In the genomic region with DNA sequence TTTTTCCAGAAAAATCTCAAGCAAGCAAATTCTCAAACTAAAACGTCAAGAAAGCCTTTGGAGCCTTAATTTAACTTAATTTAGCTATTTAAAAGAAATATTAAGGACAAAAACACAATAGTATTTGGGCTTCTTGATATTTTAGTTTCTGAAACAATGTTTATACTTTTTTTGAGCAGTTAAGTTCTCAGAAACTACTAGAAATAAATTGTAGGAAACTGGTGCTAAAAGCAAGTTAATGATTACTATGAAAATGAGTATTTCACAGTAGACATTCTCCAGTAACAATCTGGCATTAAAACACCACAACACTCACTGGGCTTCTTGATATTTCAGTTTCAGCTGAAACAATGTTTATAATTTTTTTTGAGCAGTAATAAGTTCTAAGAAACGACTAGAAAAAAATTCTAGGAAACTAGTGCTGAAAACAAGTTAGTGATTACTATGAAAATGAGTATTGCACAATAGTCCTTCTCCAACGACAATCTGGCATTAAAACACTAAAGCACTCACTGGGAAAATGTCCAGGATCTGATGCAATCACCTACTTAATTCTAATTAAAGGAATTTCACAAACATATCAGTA, we compare ENCODE assay signal across 8 cellular contexts. TPM values are rescaled to one million over a fixed set of nuclear protein-coding genes. Genes with fewer than 3 reads are reported as not detected.
DNase-seq lines count a peak whose midpoint lies in the region; ATAC-seq and TF ChIP-seq lines count a peak whose summit lies in the region.

No MANE protein-coding gene starts in this region.

- H3K36me3 Mint-ChIP-seq in stimulated activated naive B cell treated with anti-CD40 and anti-IgM and Interleukin-4, amounts not matched to agents 10 μg/mL and 1 μg/mL and 100 μg/mL, for 72 hours = peaks cover 13 to 30% of the 10 kb centered on the region in 2 donors

- H3K9me3 Mint-ChIP-seq in stimulated activated naive B cell treated with anti-CD40 and anti-IgM and Interleukin-4, amounts not matched to agents 10 μg/mL and 1 μg/mL and 100 μg/mL, for 72 hours = no peaks in the 10 kb centered on the region

- no peaks in the 10 kb centered on the region for H3K27me3 Mint-ChIP-seq in stimulated activated naive B cell treated with anti-CD40 and anti-IgM and Interleukin-4, amounts not matched to agents 10 μg/mL and 1 μg/mL and 100 μg/mL, for 72 hours

- DNase-seq in DMS53 (lab: John Stamatoyannopoulos, UW) = peak; percentile 12
- no peak for DNase-seq in DMS53 treated with DMSO at 0.1 percent for 48 hours (lab: John Stamatoyannopoulos, UW; ENCODE audit: unreplicated experiment)
- DNase-seq in fibroblast of villous mesenchyme (ENCODE audit: low read depth) = peak; percentile 95
- no peak for DNase-seq in stimulated activated naive B cell treated with anti-CD40 and anti-IgM and Interleukin-4, amounts not matched to agents 10 μg/mL and 1 μg/mL and 100 μg/mL, for 72 hours
- no peak for DNase-seq in activated CD4-positive, CD25-positive, alpha-beta regulatory T cell treated with anti-CD3 and anti-CD28 coated beads, Interleukin-2, amount 50 U/mL, for 72 hours

- no peak overlapping the region for H3K4me3 Mint-ChIP-seq in stimulated activated naive B cell treated with anti-CD40 and anti-IgM and Interleukin-4, amounts not matched to agents 10 μg/mL and 1 μg/mL and 100 μg/mL, for 72 hours

- no peak overlapping the region for H3K27ac Mint-ChIP-seq in stimulated activated naive B cell treated with anti-CD40 and anti-IgM and Interleukin-4, amounts not matched to agents 10 μg/mL and 1 μg/mL and 100 μg/mL, for 72 hours

- ATAC-seq in SK-N-SH treated with all-trans-retinoic acid at 6 μM for 48 hours (no peak), GM21515 (IDR thresholded peaks at IDR 0.05; ENCODE audit: unreplicated experiment) (no peak), HG02642 (IDR thresholded peaks at IDR 0.05; ENCODE audit: poor library complexity, unreplicated experiment) (no peak)
- ATAC-seq in stimulated activated naive B cell treated with anti-CD40 and anti-IgM and Interleukin-4, amounts not matched to agents 10 μg/mL and 1 μg/mL and 100 μg/mL, for 72 hours (replicated peaks) = peak; percentile 31 to 59

- H3K4me3 ChIP-seq in fibroblast of villous mesenchyme (ENCODE audit: low read depth, low read length) = peak overlapping the region; percentile 31

- peaks cover 17 to 25% of the 10 kb centered on the region in 2 donors for H3K4me1 Mint-ChIP-seq in stimulated activated naive B cell treated with anti-CD40 and anti-IgM and Interleukin-4, amounts not matched to agents 10 μg/mL and 1 μg/mL and 100 μg/mL, for 72 hours

- TF ChIP-seq CTCF in fibroblast of villous mesenchyme (IDR thresholded peaks at IDR 0.05; ENCODE audit: insufficient read depth, low read depth, low read length) = no peak

TF ChIP-seq in SK-N-SH treated with all-trans-retinoic acid at 6 μM for 48 hours, 23 proteins besides CTCF, POLR2A, EP300 and RAD21:
- TF ChIP-seq PPARA (CRISPR knock-in tag; IDR thresholded peaks at IDR 0.05; ENCODE audit: borderline replicate concordance) (no peak), ISL1 (CRISPR knock-in tag; IDR thresholded peaks at IDR 0.05) (peak; percentile 88)

RNA-seq across cellular contexts. Expression of a gene that starts 45.1 kb away (rescaled TPM):
- total RNA-seq in fibroblast of villous mesenchyme = 46.4 and 51.0 TPM in 2 replicates

RNA-seq across cellular contexts. Expression of a gene that starts 45.4 kb away (rescaled TPM):
- 37.4 and 55.7 TPM in 2 replicates for total RNA-seq in fibroblast of villous mesenchyme

RNA-seq across cellular contexts. Expression of a gene that starts 49.0 kb away (rescaled TPM):
- total RNA-seq in fibroblast of villous mesenchyme = 0.64 and 1.3 TPM in 2 replicates

Comparison
In these comparisons a context has a peak if more than half of its experiments do, and no peak if none do; other contexts are left out.
1. DNase-seq: peak in DMS53 (single experiment) and fibroblast of villous mesenchyme (single experiment); none in DMS53 treated with DMSO at 0.1 percent for 48 hours (single experiment), stimulated activated naive B cell treated with anti-CD40 and anti-IgM and Interleukin-4, amounts not matched to agents 10 μg/mL and 1 μg/mL and 100 μg/mL, for 72 hours (single experiment) and activated CD4-positive, CD25-positive, alpha-beta regulatory T cell treated with anti-CD3 and anti-CD28 coated beads, Interleukin-2, amount 50 U/mL, for 72 hours (single experiment).
2. ATAC-seq: peak in stimulated activated naive B cell treated with anti-CD40 and anti-IgM and Interleukin-4, amounts not matched to agents 10 μg/mL and 1 μg/mL and 100 μg/mL, for 72 hours (2 of 2); none in SK-N-SH treated with all-trans-retinoic acid at 6 μM for 48 hours (single experiment), GM21515 (single experiment) and HG02642 (single experiment).